In the genomic region with DNA sequence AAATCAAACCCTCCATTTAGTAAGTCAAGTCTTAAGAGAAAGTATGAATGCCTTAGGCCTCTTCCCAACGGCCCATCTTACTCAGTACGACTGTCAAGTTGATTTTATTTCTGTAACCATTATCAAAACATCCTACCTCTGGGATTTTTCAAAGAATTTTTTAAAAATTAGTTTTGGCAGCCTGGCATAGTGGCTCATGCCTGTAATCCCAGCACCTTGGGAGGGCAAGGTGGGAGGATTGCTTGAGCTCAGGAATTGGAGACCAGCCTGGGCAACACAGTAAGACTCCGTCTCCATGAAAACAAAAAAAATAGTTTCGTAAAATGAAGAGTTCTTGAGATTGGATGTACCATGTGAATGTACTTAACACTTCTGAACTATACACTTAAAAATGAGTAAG, we compare ENCODE assay signal across 24 cellular contexts. TPM values are rescaled to one million over a fixed set of nuclear protein-coding genes. Genes with fewer than 3 reads are reported as not detected.
DNase-seq lines count a peak whose midpoint lies in the region; FAIRE-seq and TF ChIP-seq lines count a peak whose summit lies in the region.
"Had no signal": no experiment of that assay in that cellular context is flagged by ENCODE, and none has a peak within 500 bp of the region (broad histone marks: within the 10 kb centered on the region; RNA-seq: fewer than 3 reads in every experiment).

No MANE protein-coding gene starts in this region.

- no peak overlapping the region for H3K4me3 ChIP-seq in Loucy (ENCODE audit: low read length, poor library complexity, severe bottlenecking)
- no peak overlapping the region for H3K4me3 ChIP-seq in astrocyte (ENCODE audit: insufficient read depth, low read depth, low read length)
- H3K4me3 ChIP-seq in keratinocyte (ENCODE audit: control insufficient read depth in 2 of 3, extremely low read depth in 1 of 3, insufficient read depth in 2 of 3, low read depth in 1 of 3, low read length in 3 of 3), result peak overlapping the region in 2 of 3 experiments; percentile 35 to 97
- no peak overlapping the region for H3K4me3 ChIP-seq in CD8-positive, alpha-beta memory T cell (ENCODE audit: low read length)
- H3K4me3 ChIP-seq: pancreas, right atrium auricular region, spleen had no signal

- peaks cover 9% of the 10 kb centered on the region for H3K36me3 Mint-ChIP-seq in astrocyte (ENCODE audit: low read depth, unreplicated experiment)
- peaks cover 0 to 10% (median 2%) of the 10 kb centered on the region in 3 donors for H3K36me3 Mint-ChIP-seq in CD8-positive, alpha-beta memory T cell
- H3K36me3 Mint-ChIP-seq: CD4-positive, CD25-positive, alpha-beta regulatory T cell had no signal

- no peaks in the 10 kb centered on the region for H3K9me1 ChIP-seq in keratinocyte (ENCODE audit: control insufficient read depth, extremely low read depth, insufficient read depth, low read length)

- no peak overlapping the region for H3K4me3 Mint-ChIP-seq in astrocyte (ENCODE audit: unreplicated experiment)
- H3K4me3 Mint-ChIP-seq in CD8-positive, alpha-beta memory T cell, result no peak overlapping the region
- H3K4me3 Mint-ChIP-seq: activated CD8-positive, alpha-beta T cell treated with anti-CD3 and anti-CD28 coated beads, Interleukin-2, amount 10 ng/mL, durations not matched to agents 7 days and 5 days; CD4-positive, CD25-positive, alpha-beta regulatory T cell; type B pancreatic cell had no signal

- DNase-seq in astrocyte (ENCODE audit: low read depth) (no peak), keratinocyte (ENCODE audit: low read depth, low spot score) (no peak), glomerular visceral epithelial cell (ENCODE audit: extremely low spot score) (no peak), Ammon's horn (ENCODE audit: low spot score) (no peak)
- DNase-seq in stimulated activated CD4-positive, alpha-beta T cell treated with anti-CD3 and anti-CD28 coated beads, Interleukin-4, amount 100 ng/mL, for 4 hours, result no peak
- DNase-seq in CD8-positive, alpha-beta memory T cell, result no peak
- DNase-seq: activated CD8-positive, alpha-beta T cell treated with anti-CD3 and anti-CD28 coated beads, Interleukin-2, amount 10 ng/mL, durations not matched to agents 7 days and 5 days; activated effector memory CD4-positive, alpha-beta T cell treated with anti-CD3 and anti-CD28 coated beads, Interleukin-2, amount 50 U/mL, for 16 hours; CD4-positive, CD25-positive, alpha-beta regulatory T cell; DMS 273 treated with DMSO at 0.1 percent for 48 hours; dorsolateral prefrontal cortex; glutamatergic neuron; kidney; NCI-H1105; NCI-H1930; NCI-H345; NCI-H774; pancreas; spleen had no signal

- no peaks in the 10 kb centered on the region for H3K27me3 ChIP-seq in Loucy (ENCODE audit: insufficient read depth, low read length, poor library complexity, severe bottlenecking)
- H3K27me3 ChIP-seq in astrocyte (ENCODE audit: insufficient read depth, low read length), result no peaks in the 10 kb centered on the region
- no peaks in the 10 kb centered on the region for H3K27me3 ChIP-seq in keratinocyte (ENCODE audit: control insufficient read depth, extremely low read depth, insufficient read depth, low read length)
- no peaks in the 10 kb centered on the region for H3K27me3 ChIP-seq in CD8-positive, alpha-beta memory T cell (ENCODE audit: insufficient read depth, low read length, poor library complexity, severe bottlenecking)
- H3K27me3 ChIP-seq: dorsolateral prefrontal cortex, pancreas, right atrium auricular region, spleen had no signal

- H4K20me1 ChIP-seq in Loucy (ENCODE audit: insufficient read depth, low read length, poor library complexity, severe bottlenecking), result peaks cover 4% of the 10 kb centered on the region
- peaks cover 5% of the 10 kb centered on the region for H4K20me1 ChIP-seq in astrocyte (ENCODE audit: insufficient read depth, low read length)
- no peaks in the 10 kb centered on the region for H4K20me1 ChIP-seq in keratinocyte (ENCODE audit: control insufficient read depth, extremely low read depth, insufficient read depth, low read length)

- FAIRE-seq in astrocyte (lab: Jason Lieb, UNC) (no peak), keratinocyte (lab: Jason Lieb, UNC) (no peak)
- FAIRE-seq: kidney, pancreas had no signal

- H3K27ac ChIP-seq in astrocyte (ENCODE audit: low read depth, low read length), result no peak overlapping the region
- peak overlapping the region; percentile 98 for H3K27ac ChIP-seq in keratinocyte (ENCODE audit: control insufficient read depth, insufficient read depth, low read length)
- H3K27ac ChIP-seq in CD8-positive, alpha-beta memory T cell (ENCODE audit: low read depth, low read length), result no peak overlapping the region
- H3K27ac ChIP-seq: right atrium auricular region, RWPE1, spleen had no signal

- no peaks in the 10 kb centered on the region for H3K9me3 ChIP-seq in Loucy (ENCODE audit: insufficient read depth, low read depth, low read length)
- no peaks in the 10 kb centered on the region for H3K9me3 ChIP-seq in astrocyte (ENCODE audit: insufficient read depth, low read depth, low read length)
- no peaks in the 10 kb centered on the region for H3K9me3 ChIP-seq in keratinocyte (ENCODE audit: control insufficient read depth, low read depth, low read length)
- H3K9me3 ChIP-seq in CD8-positive, alpha-beta memory T cell (ENCODE audit: low read length), result no peaks in the 10 kb centered on the region
- H3K9me3 ChIP-seq: pancreas, right atrium auricular region, spleen had no signal

- TF ChIP-seq CTCF in Loucy (conservative IDR thresholded peaks at IDR 0.05; ENCODE audit: low read length), result no peak
- no peak for TF ChIP-seq CTCF in astrocyte (IDR thresholded peaks at IDR 0.05; ENCODE audit: insufficient read depth, low read depth, low read length)
- TF ChIP-seq CTCF in keratinocyte (optimal IDR thresholded peaks at IDR 0.05 in 1 of 3, IDR thresholded peaks at IDR 0.05 in 1 of 3, conservative IDR thresholded peaks at IDR 0.05 in 1 of 3; ENCODE audit: extremely low read depth in 1 of 3, insufficient read depth in 2 of 3, low read length in 3 of 3), result no peak

- peak overlapping the region; percentile 29 for H3K4me2 ChIP-seq in Loucy (ENCODE audit: low read depth, low read length, poor library complexity, severe bottlenecking)
- peak overlapping the region; percentile 26 for H3K4me2 ChIP-seq in astrocyte (ENCODE audit: low read length)
- peak overlapping the region; percentile 94 for H3K4me2 ChIP-seq in keratinocyte (ENCODE audit: control insufficient read depth, extremely low read depth, insufficient read depth, low read depth, low read length)

- no peaks in the 10 kb centered on the region for H3K9me3 Mint-ChIP-seq in astrocyte (ENCODE audit: unreplicated experiment)
- H3K9me3 Mint-ChIP-seq in CD8-positive, alpha-beta memory T cell, result no peaks in the 10 kb centered on the region
- H3K9me3 Mint-ChIP-seq: nephron, type B pancreatic cell had no signal

- POLR2A ChIA-PET in CD8-positive, alpha-beta memory T cell (lab: Charles Lee), result no interaction called here

- H3K9ac ChIP-seq in Loucy (ENCODE audit: low read depth, low read length, poor library complexity, severe bottlenecking) (no peak overlapping the region), astrocyte (ENCODE audit: low read length) (no peak overlapping the region), keratinocyte (ENCODE audit: control insufficient read depth, extremely low read depth, insufficient read depth, low read length) (peak overlapping the region; percentile 17)

- CTCF ChIA-PET in CD8-positive, alpha-beta memory T cell (lab: Charles Lee), result no interaction called here

- H3K79me2 ChIP-seq in Loucy (ENCODE audit: insufficient read depth, low read length) (peaks cover 18% of the 10 kb centered on the region), astrocyte (ENCODE audit: insufficient read depth, low read length) (peaks cover 78% of the 10 kb centered on the region), keratinocyte (ENCODE audit: control insufficient read depth, insufficient read depth, low read length) (peaks cover 92% of the 10 kb centered on the region)

- H2AFZ ChIP-seq in Loucy (ENCODE audit: low read length), result no peak overlapping the region
- no peak overlapping the region for H2AFZ ChIP-seq in astrocyte (ENCODE audit: low read depth, low read length)
- H2AFZ ChIP-seq in keratinocyte (ENCODE audit: control insufficient read depth, low read length), result no peak overlapping the region

- H3F3A ChIP-seq in Loucy (ENCODE audit: low read depth), result no peaks in the 10 kb centered on the region

- H3K27me3 Mint-ChIP-seq in astrocyte (ENCODE audit: low read depth, unreplicated experiment), result no peaks in the 10 kb centered on the region
- H3K27me3 Mint-ChIP-seq in CD8-positive, alpha-beta memory T cell, result peaks cover 5 to 28% of the 10 kb centered on the region in 2 donors
- H3K27me3 Mint-ChIP-seq: type B pancreatic cell had no signal

- H3K4me1 ChIP-seq in Loucy (ENCODE audit: insufficient read depth, low read length, poor library complexity, severe bottlenecking) (peaks cover 28% of the 10 kb centered on the region), astrocyte (ENCODE audit: insufficient read depth, low read length) (no peaks in the 10 kb centered on the region), keratinocyte (ENCODE audit: control insufficient read depth, extremely low read depth, insufficient read depth, low read length) (peaks cover 32% of the 10 kb centered on the region)
- H3K4me1 ChIP-seq in CD8-positive, alpha-beta memory T cell (ENCODE audit: insufficient read depth, low read length), result peaks cover 6% of the 10 kb centered on the region

- H3K27ac Mint-ChIP-seq in astrocyte (ENCODE audit: unreplicated experiment), result no peak overlapping the region
- H3K27ac Mint-ChIP-seq in CD8-positive, alpha-beta memory T cell, result no peak overlapping the region
- H3K27ac Mint-ChIP-seq: activated CD8-positive, alpha-beta T cell treated with anti-CD3 and anti-CD28 coated beads, Interleukin-2, amount 10 ng/mL, durations not matched to agents 7 days and 5 days; CD4-positive, CD25-positive, alpha-beta regulatory T cell; type B pancreatic cell had no signal

- H3K36me3 ChIP-seq in Loucy (ENCODE audit: insufficient read depth, low read length) (no peaks in the 10 kb centered on the region), astrocyte (ENCODE audit: insufficient read depth, low read length) (no peaks in the 10 kb centered on the region), keratinocyte (ENCODE audit: control insufficient read depth in 2 of 2, extremely low read depth in 1 of 2, insufficient read depth in 2 of 2, low read length in 2 of 2) (peaks cover 7 to 14% of the 10 kb centered on the region in 2 experiments)
- H3K36me3 ChIP-seq in CD8-positive, alpha-beta memory T cell (ENCODE audit: insufficient read depth, low read length), result no peaks in the 10 kb centered on the region
- H3K36me3 ChIP-seq: pancreas, right atrium auricular region, spleen had no signal

- no peaks in the 10 kb centered on the region for H3K9me2 ChIP-seq in Loucy (replicated peaks; ENCODE audit: low read depth, low read length)

- H3K4me1 Mint-ChIP-seq in astrocyte (ENCODE audit: low read depth, unreplicated experiment), result peaks cover 21% of the 10 kb centered on the region
- peaks cover 9 to 12% (median 11%) of the 10 kb centered on the region in 3 donors for H3K4me1 Mint-ChIP-seq in CD8-positive, alpha-beta memory T cell

- dilution Hi-C loops in keratinocyte (cut with MboI; ENCODE audit: extremely low pct_ligation_motif_present, low sequenced_read_pairs), result no loop called here

RNA-seq across cellular contexts. Expression of gene FGD6, which starts 4.1 kb away (rescaled TPM):
- 25.3 and 26.5 TPM in 2 replicates for total RNA-seq in astrocyte
- polyA plus RNA-seq in keratinocyte, result 40.4 to 54.2 TPM (median 50.8 TPM) in 3 replicates
- 6.6 TPM for polyA plus RNA-seq in keratinocyte (2011; ENCODE audit: low read depth)
- polyA plus RNA-seq in keratinocyte (2011; cell fraction: cytosol; rRNA removed), result 25.0 and 52.1 TPM in 2 replicates
- 75.5 and 92.1 TPM in 2 replicates for polyA plus RNA-seq in keratinocyte (2011; cell fraction: nucleus; rRNA removed)
- 9.7 and 34.8 TPM in 2 replicates for polyA plus RNA-seq in keratinocyte (2012; ENCODE audit: low replicate concordance)
- polyA minus RNA-seq in keratinocyte, result 16.1 to 84.1 TPM (median 45.5 TPM) in 3 replicates
- 58.5 TPM for polyA minus RNA-seq in keratinocyte (2011; cell fraction: cytosol; rRNA and poly(A)+ RNA removed)
- polyA minus RNA-seq in keratinocyte (2011; cell fraction: nucleus; rRNA and poly(A)+ RNA removed), result 60.4 and 108 TPM in 2 replicates
- under 1 TPM; 0.75 to 0.92 TPM for total RNA-seq in CD8-positive, alpha-beta memory T cell
- 0.36 TPM for polyA plus RNA-seq in CD8-positive, alpha-beta memory T cell

RNA-seq across cellular contexts. Expression of gene VEZT, which starts 4.5 kb away (rescaled TPM):
- 106 and 107 TPM in 2 replicates for total RNA-seq in astrocyte
- polyA plus RNA-seq in keratinocyte, result 106 to 183 TPM (median 169 TPM) in 3 replicates
- 123 TPM for polyA plus RNA-seq in keratinocyte (2011; ENCODE audit: low read depth)
- polyA plus RNA-seq in keratinocyte (2011; cell fraction: cytosol; rRNA removed), result 78.2 and 178 TPM in 2 replicates
- polyA plus RNA-seq in keratinocyte (2011; cell fraction: nucleus; rRNA removed), result 163 and 205 TPM in 2 replicates
- polyA plus RNA-seq in keratinocyte (2012; ENCODE audit: low replicate concordance), result 35.9 and 70.7 TPM in 2 replicates
- 32.8 to 160 TPM (median 127 TPM) in 3 replicates for polyA minus RNA-seq in keratinocyte
- 69.1 TPM for polyA minus RNA-seq in keratinocyte (2011; cell fraction: cytosol; rRNA and poly(A)+ RNA removed)
- polyA minus RNA-seq in keratinocyte (2011; cell fraction: nucleus; rRNA and poly(A)+ RNA removed), result 104 and 211 TPM in 2 replicates
- total RNA-seq in CD8-positive, alpha-beta memory T cell, result 10 to 100 TPM; 46.8 to 53.6 TPM
- polyA plus RNA-seq in CD8-positive, alpha-beta memory T cell, result 25.7 TPM

Comparison
In these comparisons a context has a peak if more than half of its experiments do, and no peak if none do; other contexts are left out.
1. H3K4me2 ChIP-seq: peak in every context shown above with its lines; median percentile 94 in keratinocyte; 29 in Loucy; 26 in astrocyte.
2. H3K4me3 ChIP-seq: peak in keratinocyte (2 of 3); none in Loucy (single experiment), astrocyte (single experiment) and CD8-positive, alpha-beta memory T cell (single experiment).
3. RNA of gene FGD6, which starts 4.1 kb away (total RNA-seq): 25.3 to 26.5 TPM in astrocyte; 0.75 to 0.92 TPM in CD8-positive, alpha-beta memory T cell; every median in the first group is over 10 times any median in the second.